2 cellular contexts compared by ENCODE assay signal in the genomic region with DNA sequence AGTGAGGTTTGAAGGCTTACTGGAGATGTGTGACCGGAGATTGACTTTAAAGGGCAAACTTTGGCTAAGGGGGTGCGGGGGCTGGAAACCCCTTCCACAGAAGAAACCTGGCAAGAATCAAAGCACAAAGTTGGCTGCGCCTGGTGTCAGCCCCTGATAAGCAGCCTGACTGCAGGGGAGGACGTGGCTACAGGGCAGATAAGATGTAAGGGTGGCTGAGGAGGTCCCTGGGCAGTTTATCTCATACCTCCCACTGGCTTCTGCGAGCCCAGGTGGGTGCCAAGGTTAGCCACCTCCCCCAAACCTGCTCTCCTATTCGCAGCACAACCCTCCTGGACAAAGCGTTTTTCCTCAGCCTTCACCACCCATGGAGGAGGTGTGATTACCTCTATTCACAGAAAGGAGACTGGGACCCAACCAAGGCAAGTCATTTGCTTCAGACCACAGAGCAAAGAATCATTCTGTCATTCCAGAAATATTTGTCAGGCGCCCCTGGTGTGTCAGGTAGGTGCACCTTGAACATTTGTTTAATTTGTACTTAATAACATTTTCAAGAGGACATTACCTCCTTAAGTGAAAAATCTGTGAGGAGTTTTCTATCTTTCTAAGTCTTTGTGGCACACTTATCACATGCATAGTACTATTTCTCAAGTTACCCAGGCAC.
TF ChIP-seq lines count a peak whose summit lies in the region.

No MANE protein-coding gene starts in this region.

TF ChIP-seq in H1, 55 proteins besides CTCF, POLR2A, EP300 and RAD21:
- TF ChIP-seq BRCA1 (IDR thresholded peaks at IDR 0.05; ENCODE audit: low read depth, low read length), result no peak
- TF ChIP-seq CBX5 (IDR thresholded peaks at IDR 0.05; ENCODE audit: low read depth, low read length), result no peak
- no peak for TF ChIP-seq KDM5A (IDR thresholded peaks at IDR 0.05; ENCODE audit: low read length)
- no peak for TF ChIP-seq POLR2AphosphoS5 (IDR thresholded peaks at IDR 0.05; ENCODE audit: low read depth, low read length)
- TF ChIP-seq, protein P1, sequence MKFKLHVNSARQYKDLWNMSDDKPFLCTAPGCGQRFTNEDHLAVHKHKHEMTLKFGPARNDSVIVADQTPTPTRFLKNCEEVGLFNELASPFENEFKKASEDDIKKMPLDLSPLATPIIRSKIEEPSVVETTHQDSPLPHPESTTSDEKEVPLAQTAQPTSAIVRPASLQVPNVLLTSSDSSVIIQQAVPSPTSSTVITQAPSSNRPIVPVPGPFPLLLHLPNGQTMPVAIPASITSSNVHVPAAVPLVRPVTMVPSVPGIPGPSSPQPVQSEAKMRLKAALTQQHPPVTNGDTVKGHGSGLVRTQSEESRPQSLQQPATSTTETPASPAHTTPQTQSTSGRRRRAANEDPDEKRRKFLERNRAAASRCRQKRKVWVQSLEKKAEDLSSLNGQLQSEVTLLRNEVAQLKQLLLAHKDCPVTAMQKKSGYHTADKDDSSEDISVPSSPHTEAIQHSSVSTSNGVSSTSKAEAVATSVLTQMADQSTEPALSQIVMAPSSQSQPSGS (IDR thresholded peaks at IDR 0.05; ENCODE audit: low read length), result no peak
- no peak for TF ChIP-seq SIX5 (IDR thresholded peaks at IDR 0.05; ENCODE audit: low read depth, low read length)
- no peak for TF ChIP-seq TEAD4 (IDR thresholded peaks at IDR 0.05; ENCODE audit: low read depth, low read length)
TF ChIP-seq in H1: peak in this region for 0.

TF ChIP-seq in GM12891, 5 proteins besides CTCF, POLR2A, EP300 and RAD21:
- TF ChIP-seq TAF1 (IDR thresholded peaks at IDR 0.05; ENCODE audit: low read depth, low read length) (no peak), SPI1 (IDR thresholded peaks at IDR 0.05; ENCODE audit: low read depth, low read length) (no peak), POU2F2 (IDR thresholded peaks at IDR 0.05; ENCODE audit: low read depth, low read length) (no peak), POLR2AphosphoS5 (IDR thresholded peaks at IDR 0.05; ENCODE audit: low read depth, low read length) (no peak), PAX5 (IDR thresholded peaks at IDR 0.05; ENCODE audit: insufficient read depth, low read length, severe bottlenecking) (no peak)
